Comparison of ENCODE assay signal across 12 cellular contexts in genomic region chr10:99927719-99928280, GRCh38.
DNase-seq lines count a peak whose midpoint lies in the region; ATAC-seq, FAIRE-seq and TF ChIP-seq lines count a peak whose summit lies in the region.
"Had no signal": no experiment of that assay in that cellular context is flagged by ENCODE, and none has a peak within 500 bp of the region (broad histone marks: within the 10 kb centered on the region; RNA-seq: fewer than 3 reads in every experiment).

No MANE protein-coding gene starts in this region.

- peak overlapping the region; percentile 65 for H3K9ac ChIP-seq in HepG2 (ENCODE audit: insufficient read depth, low read depth, low read length)

- TF ChIP-seq RAD21 in HepG2 (CRISPR knock-in tag; IDR thresholded peaks at IDR 0.05) = no peak

- FAIRE-seq in HepG2 (lab: Jason Lieb, UNC) = peak; percentile 51
- FAIRE-seq: HTR-8/SVneo had no signal

- H4K20me1 ChIP-seq in HepG2 (ENCODE audit: insufficient read depth, low read length) = no peaks in the 10 kb centered on the region

- H3K4me3 ChIP-seq in breast epithelium (peak overlapping the region in 2 of 3 donors; percentile 16 to 41), HepG2 (replicated peaks in 1 of 3; ENCODE audit: insufficient read depth in 1 of 3, low read depth in 2 of 3, low read length in 3 of 3) (peak overlapping the region; percentile 65 to 69 (median 68)), stomach (peak overlapping the region; percentile 38 to 47 (median 40)), A673 (ENCODE audit: low read depth, low read length, poor library complexity, severe bottlenecking) (no peak overlapping the region)

- peaks cover 48% of the 10 kb centered on the region for H3K79me2 ChIP-seq in HepG2 (ENCODE audit: insufficient read depth, low read length)

- intact Hi-C loops in breast epithelium (cut with DNase I; ENCODE audit: low total_unique reads) = no loop called here
- intact Hi-C loops in HepG2 (cut with micrococcal nuclease; ENCODE audit: unreplicated experiment) = loop anchor here (5.0 kb wide), 1 partner anchor 70 kb away; no protein-coding TSS in a partner anchor
- intact Hi-C loops in stomach (cut with DNase I; ENCODE audit: low total_unique reads) = no loop called here
- intact Hi-C loops in A673 (cut with micrococcal nuclease; ENCODE audit: unreplicated experiment) = no loop called here

- no peaks in the 10 kb centered on the region for H3K9me3 ChIP-seq in breast epithelium
- no peaks in the 10 kb centered on the region for H3K9me3 ChIP-seq in HepG2 (ENCODE audit: low read length)
- no peaks in the 10 kb centered on the region for H3K9me3 ChIP-seq in stomach
- H3K9me3 ChIP-seq in A673 (ENCODE audit: low read depth, low read length, poor library complexity, severe bottlenecking) = no peaks in the 10 kb centered on the region

- DNase-seq in MV-4-11 (lab: John Stamatoyannopoulos, UW) = peak; percentile 62
- DNase-seq in breast epithelium (ENCODE audit: low spot score in 2 of 2) = no peak
- DNase-seq in HepG2 (ENCODE audit: low spot score) = peak; percentile 68
- DNase-seq in stomach = no peak
- no peak for DNase-seq in A673 (ENCODE audit: low spot score)
- DNase-seq in NCI-H2196 treated with DMSO at 0.1 percent for 48 hours (lab: John Stamatoyannopoulos, UW; ENCODE audit: unreplicated experiment) = no peak
- DNase-seq in stimulated activated CD8-positive, alpha-beta memory T cell treated with anti-CD3 and anti-CD28 coated beads, Interleukin-4, amount 100 ng/mL, for 48 hours = no peak
- DNase-seq in germinal center (ENCODE audit: low spot score) = no peak
- DNase-seq: aorta; NCI-H2227 treated with DMSO at 0.1 percent for 48 hours; stimulated activated CD4-positive, alpha-beta T cell treated with anti-CD3 and anti-CD28 coated beads, Interleukin-12 subunit alpha, Interleukin-12 subunit beta, amount 100 ng/mL, for 4 hours had no signal

- H3K36me3 ChIP-seq in breast epithelium = no peaks in the 10 kb centered on the region
- H3K36me3 ChIP-seq in HepG2 (replicated peaks in 1 of 2; ENCODE audit: control insufficient read depth in 1 of 2, insufficient read depth in 2 of 2, low read length in 2 of 2) = no peaks in the 10 kb centered on the region
- H3K36me3 ChIP-seq in stomach = no peaks in the 10 kb centered on the region
- H3K36me3 ChIP-seq in A673 (ENCODE audit: insufficient read depth, low read length, poor library complexity, severe bottlenecking) = no peaks in the 10 kb centered on the region

- BruUV-seq in HepG2 (replicated peaks; lab: Mats Ljungman, UMichigan) (no TSS peak), A673 (replicated peaks; lab: Mats Ljungman, UMichigan) (no TSS peak)

- in situ Hi-C loops in HepG2 (cut with HindIII; ENCODE audit: extremely low pct_ligation_motif_present, low pct_unique_long_range_greater_than_20kb) = no loop called here

- 2% methylated on average over 3 of the region's 3 CpGs for WGBS in HepG2 (ENCODE audit: low lambda C conversion rate)
- 19 to 44% (median 27%) methylated on average over 3 of the region's 3 CpGs for WGBS in stomach, 5 donors

- H3K4me2 ChIP-seq in HepG2 (ENCODE audit: low read depth, low read length) = peak overlapping the region; percentile 98

- no peak overlapping the region for H2AFZ ChIP-seq in HepG2 (ENCODE audit: low read length)

- TF ChIP-seq EP300 in HepG2 (IDR thresholded peaks at IDR 0.05; ENCODE audit: low read depth in 2 of 2, low read length in 2 of 2) = peak in 1 of 2 experiments; percentile 65; a peak in 2 of 4 replicates
- TF ChIP-seq EP300 in HepG2 (CRISPR knock-in tag; IDR thresholded peaks at IDR 0.05; ENCODE audit: borderline replicate concordance) = no peak
- no peak for TF ChIP-seq EP300 in stomach (IDR thresholded peaks at IDR 0.05)

- no peak for TF ChIP-seq POLR2A in breast epithelium (IDR thresholded peaks at IDR 0.05)
- TF ChIP-seq POLR2A in HepG2 (IDR thresholded peaks at IDR 0.05; ENCODE audit: insufficient read depth in 1 of 2, low read depth in 2 of 2, low read length in 2 of 2) = no peak
- TF ChIP-seq POLR2A in stomach (IDR thresholded peaks at IDR 0.05) = peak in 1 of 4 donors; percentile 14

- CTCF ChIA-PET in HepG2 (lab: Yijun Ruan, JAX; ENCODE audit: low intra/inter-chr PET ratio, low total read pairs) (no interaction called here), A673 (lab: Charles Lee) (no interaction called here)

- peak overlapping the region; percentile 22 to 78 for H3K27ac ChIP-seq in breast epithelium
- H3K27ac ChIP-seq in HepG2 (ENCODE audit: extremely low read length, insufficient read depth, low read length) = peak overlapping the region; percentile 71
- H3K27ac ChIP-seq in stomach = peak overlapping the region; percentile 81 to 92 (median 87)
- no peak overlapping the region for H3K27ac ChIP-seq in A673 (ENCODE audit: low read depth, low read length, poor library complexity, severe bottlenecking)

- no peaks in the 10 kb centered on the region for H3K27me3 ChIP-seq in breast epithelium
- H3K27me3 ChIP-seq in HepG2 (ENCODE audit: control insufficient read depth in 1 of 2, insufficient read depth in 2 of 2, low read length in 2 of 2) = no peaks in the 10 kb centered on the region; a peak in 1 of 5 replicates
- H3K27me3 ChIP-seq in stomach = no peaks in the 10 kb centered on the region
- no peaks in the 10 kb centered on the region for H3K27me3 ChIP-seq in A673 (replicated peaks; ENCODE audit: insufficient read depth, low read depth, low read length, poor library complexity)

- POLR2A ChIA-PET in HepG2 (lab: Yijun Ruan, JAX) (interaction anchor here (0.7 to 2.1 kb wide), 8 partner anchors 9 to 174 kb away, joined by 3 to 6 read pairs (median 3); partner anchors contain the start of gene DNMBP), A673 (lab: Charles Lee; ENCODE audit: low non-redundant PET) (no interaction called here)

- TF ChIP-seq CTCF in breast epithelium (IDR thresholded peaks at IDR 0.05) (no peak), HepG2 (CRISPR knock-in tag; IDR thresholded peaks at IDR 0.05) (no peak), stomach (IDR thresholded peaks at IDR 0.05) (no peak), A673 (conservative IDR thresholded peaks at IDR 0.05; ENCODE audit: low read depth, low read length) (no peak)

- H3K4me1 ChIP-seq in breast epithelium (peaks cover 0 to 11% of the 10 kb centered on the region in 2 donors), HepG2 (ENCODE audit: insufficient read depth, low read length) (peaks cover 83% of the 10 kb centered on the region), stomach (peaks cover 15 to 67% (median 53%) of the 10 kb centered on the region in 4 donors), A673 (ENCODE audit: insufficient read depth, low read length, poor library complexity, severe bottlenecking) (peaks cover 32% of the 10 kb centered on the region)

- ATAC-seq in HepG2 = peak; percentile 39

TF ChIP-seq in HepG2, 621 proteins besides CTCF, POLR2A, EP300 and RAD21 (continues in another document):
- TF ChIP-seq POLR2AphosphoS5 (IDR thresholded peaks at IDR 0.05; ENCODE audit: low read depth, low read length) = no peak
- peak; percentile 24; the same call in 1 of the 2 replicates for TF ChIP-seq AHDC1 (CRISPR knock-in tag; IDR thresholded peaks at IDR 0.05; ENCODE audit: borderline replicate concordance)
- peak; percentile 88 for TF ChIP-seq HNF4A (CRISPR knock-in tag; IDR thresholded peaks at IDR 0.05)
- peak; percentile 20; the same call in 1 of the 2 replicates for TF ChIP-seq NR2F6 (IDR thresholded peaks at IDR 0.05)
- peak; percentile 43; the same call in 1 of the 2 replicates for TF ChIP-seq NR2F6 (CRISPR knock-in tag; IDR thresholded peaks at IDR 0.05)

Comparison
In these comparisons a context has a peak if more than half of its experiments do, and no peak if none do; other contexts are left out.
1. DNase-seq: peak in MV-4-11 (single experiment) and HepG2 (single experiment); none in breast epithelium (0 of 2), stomach (single experiment), A673 (single experiment), NCI-H2196 treated with DMSO at 0.1 percent for 48 hours (single experiment), stimulated activated CD8-positive, alpha-beta memory T cell treated with anti-CD3 and anti-CD28 coated beads, Interleukin-4, amount 100 ng/mL, for 48 hours (single experiment) and germinal center (single experiment).